7 cellular contexts compared by ENCODE assay signal in genomic region chr14:45251912-45252311, GRCh38. TPM values are rescaled to one million over a fixed set of nuclear protein-coding genes. Genes with fewer than 3 reads are reported as not detected.
DNase-seq lines count a peak whose midpoint lies in the region; ATAC-seq and TF ChIP-seq lines count a peak whose summit lies in the region.

No MANE protein-coding gene starts in this region.

- H3K36me3 ChIP-seq in esophagus squamous epithelium: no peaks in the 10 kb centered on the region
- H3K36me3 ChIP-seq in prostate gland: no peaks in the 10 kb centered on the region

- no peak for TF ChIP-seq CTCF in GM12864 (IDR thresholded peaks at IDR 0.05; ENCODE audit: low read depth, low read length, missing control alignments)
- TF ChIP-seq CTCF in esophagus squamous epithelium (IDR thresholded peaks at IDR 0.05): no peak
- TF ChIP-seq CTCF in prostate gland (IDR thresholded peaks at IDR 0.05): no peak

- TF ChIP-seq POLR2A in esophagus squamous epithelium (IDR thresholded peaks at IDR 0.05) (peak in 1 of 4 donors; percentile 16), prostate gland (IDR thresholded peaks at IDR 0.05) (no peak)

- DNase-seq in GM12864 (ENCODE audit: low read depth) (peak; percentile 81), SKM-1 treated with dmso at 0.1 percent for 144 hours (lab: John Stamatoyannopoulos, UW; ENCODE audit: unreplicated experiment) (peak; percentile 61), esophagus squamous epithelium (lab: John Stamatoyannopoulos, UW) (no peak), prostate gland (ENCODE audit: low spot score) (no peak), iPS-NIHi7 (ENCODE audit: extremely low spot score) (no peak)

- no peaks in the 10 kb centered on the region for H3K27me3 ChIP-seq in esophagus squamous epithelium
- H3K27me3 ChIP-seq in prostate gland (replicated peaks; ENCODE audit: insufficient read depth): no peaks in the 10 kb centered on the region

- peak overlapping the region; percentile 23 to 94 (median 90) for H3K27ac ChIP-seq in esophagus squamous epithelium
- peak overlapping the region; percentile 86 to 94 for H3K27ac ChIP-seq in prostate gland

- peak; percentile 59 for ATAC-seq in GM21390 (IDR thresholded peaks at IDR 0.05; ENCODE audit: unreplicated experiment)
- peak; percentile 56 for ATAC-seq in HG03571 (IDR thresholded peaks at IDR 0.05; ENCODE audit: unreplicated experiment)

- WGBS in esophagus squamous epithelium, 2 donors: 9 to 12% methylated on average over 5 of the region's 5 CpGs
- 33% methylated on average over 5 of the region's 5 CpGs for WGBS in prostate gland

- H3K4me1 ChIP-seq in esophagus squamous epithelium: peaks cover 16 to 53% (median 24%) of the 10 kb centered on the region in 3 donors
- H3K4me1 ChIP-seq in prostate gland (replicated peaks): no peaks in the 10 kb centered on the region

- intact Hi-C loops in esophagus squamous epithelium (cut with DNase I) (loop anchor here (10.0 kb wide), 1 partner anchor 117 kb away; the partner anchor contains the start of genes FANCM and FKBP3), prostate gland (cut with DNase I) (loop anchor here (5.0 kb wide), 2 partner anchors 115 to 290 kb away; partner anchors contain the start of genes FANCM, KLHL28 and TOGARAM1)

- no peaks in the 10 kb centered on the region for H3K9me3 ChIP-seq in esophagus squamous epithelium
- H3K9me3 ChIP-seq in prostate gland: no peaks in the 10 kb centered on the region

- H3K4me3 ChIP-seq in GM12864 (ENCODE audit: low read depth, low read length) (peak overlapping the region; percentile 93), esophagus squamous epithelium (peak overlapping the region; percentile 64 to 87 (median 86)), prostate gland (peak overlapping the region; percentile 58 to 79)

RNA-seq across cellular contexts. Expression of gene MIS18BP1, which starts 1.1 kb away (rescaled TPM):
- total RNA-seq in esophagus squamous epithelium (10 to 100 TPM; 16.2 to 30.7 (median 24.2) TPM), prostate gland (10 to 100 TPM; 23.3 to 46.7 TPM)

Comparison
In these comparisons a context has a peak if more than half of its experiments do, and no peak if none do; other contexts are left out.
1. DNase-seq: peak in GM12864 (single experiment) and SKM-1 treated with dmso at 0.1 percent for 144 hours (single experiment); none in esophagus squamous epithelium (single experiment), prostate gland (single experiment) and iPS-NIHi7 (single experiment).
2. Peak in every context shown above with its lines, with median percentiles within 50 percentile points of each other: H3K4me3 ChIP-seq.